In the genomic region with DNA sequence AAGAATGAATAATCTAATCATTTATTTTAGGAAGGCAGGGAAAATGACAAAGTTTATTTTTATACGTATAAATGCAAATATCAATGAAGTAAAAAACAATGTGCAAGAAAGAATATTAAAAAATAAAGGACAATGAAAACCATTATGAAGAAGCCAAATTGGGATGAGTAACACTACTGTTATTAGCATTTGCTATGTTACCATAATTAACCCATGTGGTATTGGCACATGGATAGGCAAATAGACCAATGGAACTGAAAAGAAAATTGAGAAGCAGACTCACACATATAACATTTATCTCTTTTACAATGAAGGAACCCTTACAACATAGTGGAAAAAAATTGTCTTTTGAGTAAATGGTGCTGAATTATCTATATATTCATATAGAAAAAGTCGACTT, we compare ENCODE assay signal across 9 cellular contexts.
"Had no signal": no experiment of that assay in that cellular context is flagged by ENCODE, and none has a peak within 500 bp of the region (broad histone marks: within the 10 kb centered on the region; RNA-seq: fewer than 3 reads in every experiment).

No MANE protein-coding gene starts in this region.

- H3K36me3 ChIP-seq: HAP-1 had no signal

- H3K27ac Mint-ChIP-seq: GM23338, H9, HFFc6 had no signal

- H3K9me3 Mint-ChIP-seq: GM23338, H9 had no signal

- ATAC-seq: GM23338, HCT116 had no signal

- H3K4me3 Mint-ChIP-seq: GM23338, H9, HFFc6 had no signal

- H3K4me3 ChIP-seq: GM23248, GM23338, HAP-1 had no signal

- H3K27ac ChIP-seq: GM23248 had no signal

- DNase-seq: GM23248, GOT3, H7, H9, HCEC 1CT, HFFc6 had no signal

- H3K9me3 ChIP-seq: HAP-1 had no signal
